In the genomic region with DNA sequence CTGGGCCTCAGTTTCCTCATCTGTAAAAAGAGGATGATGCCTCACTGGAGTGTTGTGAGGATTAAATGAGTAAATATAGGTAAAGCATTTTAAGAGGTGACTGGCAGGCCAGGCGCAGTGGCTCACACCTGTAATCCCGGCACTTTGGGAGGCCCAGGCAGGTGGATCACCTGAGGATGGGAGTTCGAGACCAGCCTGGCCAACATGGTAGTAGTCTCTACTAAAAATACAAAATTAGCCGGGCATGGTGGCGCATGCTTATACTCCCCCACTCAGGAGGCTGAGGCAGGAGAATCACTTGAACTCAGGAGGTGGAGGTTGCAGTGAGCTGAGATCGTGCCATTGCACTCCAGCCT, we compare ENCODE assay signal across 10 cellular contexts. TPM values are rescaled to one million over a fixed set of nuclear protein-coding genes. Genes with fewer than 3 reads are reported as not detected.
DNase-seq lines count a peak whose midpoint lies in the region; ATAC-seq and TF ChIP-seq lines count a peak whose summit lies in the region.
"Not testable (repeated sequence)": the region's sequence is repeated elsewhere in the genome, so short reads cannot be mapped to it uniquely, and the experiment has no call there.
"Had no signal": no experiment of that assay in that cellular context is flagged by ENCODE, and none has a peak within 500 bp of the region (broad histone marks: within the 10 kb centered on the region; RNA-seq: fewer than 3 reads in every experiment).

No MANE protein-coding gene starts in this region.

- POLR2A ChIA-PET in Caco-2 (lab: Charles Lee): interaction anchor here (0.7 kb wide), 1 partner anchor 170 kb away, joined by 7 read pairs; no protein-coding TSS in a partner anchor
- POLR2A ChIA-PET in activated CD8-positive, alpha-beta T cell treated with anti-CD3 and anti-CD28 coated beads for 36 hours (lab: Charles Lee): not testable (repeated sequence)

- peak overlapping the region; percentile 78 for H3K4me3 Mint-ChIP-seq in Caco-2 (ENCODE audit: unreplicated experiment)
- peak overlapping the region; percentile 62 for H3K4me3 Mint-ChIP-seq in activated CD8-positive, alpha-beta T cell treated with anti-CD3 and anti-CD28 coated beads for 36 hours
- peak overlapping the region; percentile 51 to 71 for H3K4me3 Mint-ChIP-seq in effector memory CD8-positive, alpha-beta T cell
- peak overlapping the region; percentile 87 to 95 (median 92) for H3K4me3 Mint-ChIP-seq in nephron
- H3K4me3 Mint-ChIP-seq in type B pancreatic cell: peak overlapping the region; percentile 92

- BruUV-seq in Caco-2 (replicated peaks; lab: Mats Ljungman, UMichigan): not testable (repeated sequence)

- H3K9me3 ChIP-seq in Caco-2; SK-N-MC (ENCODE audit: low read depth, low read length): not testable (repeated sequence)

- H3K9ac ChIP-seq in SK-N-MC (ENCODE audit: insufficient read length): not testable (repeated sequence)

- not testable (repeated sequence) for H3K9me3 Mint-ChIP-seq in Caco-2 (ENCODE audit: unreplicated experiment); activated CD8-positive, alpha-beta T cell treated with anti-CD3 and anti-CD28 coated beads for 36 hours; effector memory CD8-positive, alpha-beta T cell; nephron; type B pancreatic cell

- not testable (repeated sequence) for H3K27me3 Mint-ChIP-seq in Caco-2 (ENCODE audit: insufficient read depth, unreplicated experiment)
- peaks cover 55% of the 10 kb centered on the region for H3K27me3 Mint-ChIP-seq in activated CD8-positive, alpha-beta T cell treated with anti-CD3 and anti-CD28 coated beads for 36 hours
- H3K27me3 Mint-ChIP-seq in effector memory CD8-positive, alpha-beta T cell: peaks cover 64 to 92% of the 10 kb centered on the region in 2 donors
- peaks cover 17% of the 10 kb centered on the region for H3K27me3 Mint-ChIP-seq in nephron (ENCODE audit: low read depth)
- peaks cover 36% of the 10 kb centered on the region for H3K27me3 Mint-ChIP-seq in type B pancreatic cell

- not testable (repeated sequence) for ATAC-seq in activated CD8-positive, alpha-beta T cell treated with anti-CD3 and anti-CD28 coated beads for 36 hours; effector memory CD8-positive, alpha-beta T cell (replicated peaks)

- not testable (repeated sequence) for H3K27ac ChIP-seq in SK-N-MC
- peak overlapping the region; percentile 54 for H3K27ac ChIP-seq in angular gyrus (ENCODE audit: low read depth, low read length)

- H3K4me3 ChIP-seq in Caco-2 (ENCODE audit: low read depth, low read length) (peak overlapping the region; percentile 47; the same call in 1 of the 2 replicates), LNCaP clone FGC (ENCODE audit: low read depth, low read length) (peak overlapping the region; percentile 53; the same call in 1 of the 2 replicates), SK-N-MC (peak overlapping the region; percentile 84; the same call in 1 of the 2 replicates)

- not testable (repeated sequence) for DNase-seq in Caco-2; LNCaP clone FGC (ENCODE audit: low read depth); SK-N-MC (ENCODE audit: low read depth, low spot score); activated CD8-positive, alpha-beta T cell treated with anti-CD3 and anti-CD28 coated beads for 36 hours; effector memory CD8-positive, alpha-beta T cell; type B pancreatic cell (ENCODE audit: extremely low spot score, unreplicated experiment)

- H3K36me3 Mint-ChIP-seq in Caco-2 (ENCODE audit: insufficient read depth, unreplicated experiment): peaks cover 18% of the 10 kb centered on the region
- H3K36me3 Mint-ChIP-seq in activated CD8-positive, alpha-beta T cell treated with anti-CD3 and anti-CD28 coated beads for 36 hours (ENCODE audit: low read depth); effector memory CD8-positive, alpha-beta T cell (ENCODE audit: insufficient read depth); nephron (ENCODE audit: low read depth); type B pancreatic cell: not testable (repeated sequence)

- CTCF ChIA-PET in Caco-2 (lab: Charles Lee): interaction anchor here (0.6 to 1.4 kb wide), 5 partner anchors 22 to 625 kb away, joined by 3 to 5 read pairs (median 4); partner anchors contain the start of gene PSMD8
- CTCF ChIA-PET in activated CD8-positive, alpha-beta T cell treated with anti-CD3 and anti-CD28 coated beads for 36 hours (lab: Charles Lee): interaction anchor here (0.8 to 3.9 kb wide), 9 partner anchors 10 to 326 kb away, joined by 3 to 17 read pairs (median 3); no protein-coding TSS in a partner anchor

- H3K36me3 ChIP-seq in Caco-2 (ENCODE audit: control insufficient read depth, insufficient read depth, low read length); SK-N-MC (ENCODE audit: insufficient read depth, low read length): not testable (repeated sequence)

- H3K27me3 ChIP-seq in Caco-2 (replicated peaks; ENCODE audit: control insufficient read depth, insufficient read depth, low read length): not testable (repeated sequence)

- H3K27ac Mint-ChIP-seq in Caco-2 (ENCODE audit: unreplicated experiment) (peak overlapping the region; percentile 29), type B pancreatic cell (peak overlapping the region; percentile 70)
- H3K27ac Mint-ChIP-seq in activated CD8-positive, alpha-beta T cell treated with anti-CD3 and anti-CD28 coated beads for 36 hours; effector memory CD8-positive, alpha-beta T cell; nephron: not testable (repeated sequence)

- not testable (repeated sequence) for H3K4me1 Mint-ChIP-seq in Caco-2 (ENCODE audit: low read depth, unreplicated experiment)
- H3K4me1 Mint-ChIP-seq in activated CD8-positive, alpha-beta T cell treated with anti-CD3 and anti-CD28 coated beads for 36 hours (ENCODE audit: low read depth): peaks cover 16% of the 10 kb centered on the region
- peaks cover 19 to 28% of the 10 kb centered on the region in 2 donors for H3K4me1 Mint-ChIP-seq in effector memory CD8-positive, alpha-beta T cell (ENCODE audit: low read depth in 2 of 2)
- H3K4me1 Mint-ChIP-seq in nephron (peaks cover 14% of the 10 kb centered on the region), type B pancreatic cell (ENCODE audit: unreplicated experiment) (peaks cover 20% of the 10 kb centered on the region)

- intact Hi-C loops in Caco-2 (cut with micrococcal nuclease; ENCODE audit: unreplicated experiment): loop anchor here (1.0 to 10.0 kb wide), 2 partner anchors 80 to 327 kb away; no protein-coding TSS in a partner anchor
- intact Hi-C loops in activated CD8-positive, alpha-beta T cell treated with anti-CD3 and anti-CD28 coated beads for 36 hours (cut with micrococcal nuclease): loop anchor here (10.0 kb wide), 1 partner anchor 320 kb away; the partner anchor contains the start of genes SIPA1L3 and WDR87

- not testable (repeated sequence) for TF ChIP-seq CTCF in Caco-2 (IDR thresholded peaks at IDR 0.05; ENCODE audit: insufficient read depth in 1 of 2, low read depth in 1 of 2, low read length in 1 of 2, severe bottlenecking in 1 of 2, unreplicated experiment in 1 of 2); LNCaP clone FGC (IDR thresholded peaks at IDR 0.05; ENCODE audit: control insufficient read depth, extremely low read depth, insufficient read depth); activated CD8-positive, alpha-beta T cell treated with anti-CD3 and anti-CD28 coated beads for 36 hours (IDR thresholded peaks at IDR 0.05); type B pancreatic cell (conservative IDR thresholded peaks at IDR 0.05)
- peak in 1 of 3 experiments; percentile 8 for TF ChIP-seq CTCF in nephron (IDR thresholded peaks at IDR 0.05; ENCODE audit: unreplicated experiment in 3 of 3)

- H3K4me1 ChIP-seq in Caco-2: not testable (repeated sequence)

RNA-seq across cellular contexts. Expression of gene DPF1, which starts 0.8 kb away (rescaled TPM):
- total RNA-seq in Caco-2 (2022) (3.6 and 5.0 TPM in 2 replicates), type B pancreatic cell (ENCODE audit: low replicate concordance) (0.93 and 12.6 TPM in 2 replicates)
- 1 to 10 TPM in 1 of 2 experiments, under 1 TPM in 1; 0.47 to 1.0 TPM for total RNA-seq in activated CD8-positive, alpha-beta T cell treated with anti-CD3 and anti-CD28 coated beads for 36 hours
- total RNA-seq: sigmoid colon, tibial nerve had no signal

RNA-seq across cellular contexts. Expression of gene PPP1R14A, which starts 31.3 kb away (rescaled TPM):
- total RNA-seq in Caco-2 (2022) (11.1 and 13.8 TPM in 2 replicates), type B pancreatic cell (ENCODE audit: low replicate concordance) (14.9 and 20.7 TPM in 2 replicates)
- total RNA-seq in activated CD8-positive, alpha-beta T cell treated with anti-CD3 and anti-CD28 coated beads for 36 hours: 1 to 10 TPM in 1 of 2 experiments, under 1 TPM in 1; 0.60 to 1.5 TPM

RNA-seq across cellular contexts. Expression of gene SPINT2, which starts 39.5 kb away (rescaled TPM):
- total RNA-seq in Caco-2 (2022) (728 and 748 TPM in 2 replicates), type B pancreatic cell (ENCODE audit: low replicate concordance) (243 and 526 TPM in 2 replicates)
- 10 to 100 TPM; 56.2 to 68.4 TPM for total RNA-seq in activated CD8-positive, alpha-beta T cell treated with anti-CD3 and anti-CD28 coated beads for 36 hours
